ENCODE assay signal across 5 cellular contexts in genomic region chr1:109668123-109668800, GRCh38. TPM values are rescaled to one million over a fixed set of nuclear protein-coding genes. Genes with fewer than 3 reads are reported as not detected.
DNase-seq lines count a peak whose midpoint lies in the region; ATAC-seq and TF ChIP-seq lines count a peak whose summit lies in the region.

No MANE protein-coding gene starts in this region.

- no peaks in the 10 kb centered on the region for H3K36me3 ChIP-seq in PC-3 (ENCODE audit: low read depth, low read length)
- no peaks in the 10 kb centered on the region for H3K36me3 ChIP-seq in cardiac muscle cell

- intact Hi-C loops in PC-3 (cut with micrococcal nuclease), result no loop called here

- no peak for TF ChIP-seq CTCF in PC-3 (conservative IDR thresholded peaks at IDR 0.05; ENCODE audit: low read depth, low read length)
- no peak for TF ChIP-seq CTCF in cardiac muscle cell (IDR thresholded peaks at IDR 0.05; ENCODE audit: low read depth, low read length)

- peak; percentile 20 for ATAC-seq in PC-3
- ATAC-seq in GM19463 (IDR thresholded peaks at IDR 0.05; ENCODE audit: unreplicated experiment), result no peak

- BruUV-seq in PC-3 (replicated peaks; lab: Mats Ljungman, UMichigan), result TSS peak; percentile 30

- CTCF ChIA-PET in PC-3 (lab: Charles Lee), result no interaction called here

- H3K4me1 ChIP-seq in PC-3 (ENCODE audit: insufficient read depth, low read length) (peaks cover 28% of the 10 kb centered on the region), cardiac muscle cell (ENCODE audit: low read depth) (no peaks in the 10 kb centered on the region)

- POLR2A ChIA-PET in PC-3 (lab: Charles Lee; ENCODE audit: unreplicated experiment), result no interaction called here

- peak overlapping the region; percentile 75 for H3K4me2 ChIP-seq in PC-3 (ENCODE audit: low read length)

- H3K79me2 ChIP-seq in PC-3 (ENCODE audit: low read length), result no peaks in the 10 kb centered on the region

- no peak for DNase-seq in PC-3
- DNase-seq in cardiac muscle cell (ENCODE audit: low read depth in 1 of 2, low spot score in 1 of 2), result no peak
- DNase-seq in superior temporal gyrus (ENCODE audit: extremely low spot score), result peak; percentile 3
- no peak for DNase-seq in activated naive CD4-positive, alpha-beta T cell treated with Interleukin-2 at 50 U/mL for 16 hours

- peak overlapping the region; percentile 69 for H2AFZ ChIP-seq in PC-3 (ENCODE audit: low read length)

- H3K4me3 ChIP-seq in PC-3 (ENCODE audit: low read length), result peak overlapping the region; percentile 64
- H3K4me3 ChIP-seq in cardiac muscle cell, result peak overlapping the region; percentile 49

- H3K9me3 ChIP-seq in PC-3 (ENCODE audit: low read length), result no peaks in the 10 kb centered on the region
- H3K9me3 ChIP-seq in cardiac muscle cell (ENCODE audit: low read depth), result no peaks in the 10 kb centered on the region

- peak overlapping the region; percentile 4; the same call in 1 of the 2 replicates for H3K9ac ChIP-seq in PC-3 (ENCODE audit: low read length)

- H3K27me3 ChIP-seq in PC-3 (ENCODE audit: low read length) (no peaks in the 10 kb centered on the region), cardiac muscle cell (no peaks in the 10 kb centered on the region)

- no peaks in the 10 kb centered on the region for H3K9me2 ChIP-seq in PC-3 (replicated peaks; ENCODE audit: low read length)

- H3K27ac ChIP-seq in PC-3 (ENCODE audit: low read length) (no peak overlapping the region), cardiac muscle cell (no peak overlapping the region)

- no peaks in the 10 kb centered on the region for H3F3A ChIP-seq in PC-3 (ENCODE audit: low read length, unreplicated experiment)

- no peaks in the 10 kb centered on the region for H4K20me1 ChIP-seq in PC-3 (ENCODE audit: low read length)

RNA-seq across cellular contexts. Expression of gene GSTM2, which starts 0.4 kb away (rescaled TPM):
- 29.0 and 38.6 TPM in 2 replicates for total RNA-seq in PC-3 (2014; rRNA removed)
- total RNA-seq in cardiac muscle cell, result 55.2 and 78.5 TPM in 2 replicates
- 117 and 164 TPM in 2 replicates for polyA plus RNA-seq in cardiac muscle cell

RNA-seq across cellular contexts. Expression of gene GSTM4, which starts 12.4 kb away (rescaled TPM):
- total RNA-seq in PC-3 (2014; rRNA removed) (24.0 and 25.9 TPM in 2 replicates), cardiac muscle cell (53.5 and 65.3 TPM in 2 replicates)
- 134 and 136 TPM in 2 replicates for polyA plus RNA-seq in cardiac muscle cell

RNA-seq across cellular contexts. Expression of gene GSTM1, which starts 19.4 kb away (rescaled TPM):
- total RNA-seq in PC-3 (2014; rRNA removed) (not detected in 2 replicates), cardiac muscle cell (5.5 and 14.1 TPM in 2 replicates)
- polyA plus RNA-seq in cardiac muscle cell, result 10.7 and 33.1 TPM in 2 replicates

RNA-seq across cellular contexts. Expression of gene GSTM5, which starts 43.8 kb away (rescaled TPM):
- not detected in 2 replicates for total RNA-seq in PC-3 (2014; rRNA removed)
- 0.21 TPM in 1 of 2 replicates, not detected in the other for total RNA-seq in cardiac muscle cell
- not detected in 2 replicates for polyA plus RNA-seq in cardiac muscle cell

RNA-seq across cellular contexts. Expression of gene AMPD2, which starts 48.6 kb away (rescaled TPM):
- total RNA-seq in PC-3 (2014; rRNA removed) (75.3 and 128 TPM in 2 replicates), cardiac muscle cell (72.8 and 116 TPM in 2 replicates)
- 47.9 and 53.2 TPM in 2 replicates for polyA plus RNA-seq in cardiac muscle cell
